ENCODE assay signal across 8 cellular contexts in genomic region chr2:204177977-204178522, GRCh38.
DNase-seq lines count a peak whose midpoint lies in the region; ATAC-seq and TF ChIP-seq lines count a peak whose summit lies in the region.

No MANE protein-coding gene starts in this region.

- no peak for TF ChIP-seq CTCF in GM20000 (IDR thresholded peaks at IDR 0.05; ENCODE audit: extremely low read depth, missing control alignments)
- peak; percentile 76 for TF ChIP-seq CTCF in endothelial cell (IDR thresholded peaks at IDR 0.05; ENCODE audit: unreplicated experiment)
- TF ChIP-seq CTCF in type B pancreatic cell (conservative IDR thresholded peaks at IDR 0.05): peak; percentile 70

- no peaks in the 10 kb centered on the region for H3K27me3 ChIP-seq in CD8-positive, alpha-beta memory T cell (ENCODE audit: insufficient read depth, low read length, poor library complexity, severe bottlenecking)
- H3K27me3 ChIP-seq in neuronal stem cell (ENCODE audit: control insufficient read depth in 3 of 3, insufficient read depth in 3 of 3, low read depth in 1 of 3, low read length in 3 of 3): peaks cover 0 to 10% (median 0%) of the 10 kb centered on the region in 3 experiments

- no peak for ATAC-seq in GM21515 (IDR thresholded peaks at IDR 0.05; ENCODE audit: unreplicated experiment)

- H2AK5ac ChIP-seq in neuronal stem cell (ENCODE audit: low read depth, low read length): no peak overlapping the region

- POLR2A ChIA-PET in CD8-positive, alpha-beta memory T cell (lab: Charles Lee): no interaction called here

- H2BK5ac ChIP-seq in neuronal stem cell (ENCODE audit: low read length): no peak overlapping the region

- H3K27ac Mint-ChIP-seq in CD8-positive, alpha-beta memory T cell: no peak overlapping the region
- H3K27ac Mint-ChIP-seq in endothelial cell (ENCODE audit: unreplicated experiment): no peak overlapping the region
- no peak overlapping the region for H3K27ac Mint-ChIP-seq in type B pancreatic cell

- no peaks in the 10 kb centered on the region for H3K9me3 Mint-ChIP-seq in CD8-positive, alpha-beta memory T cell
- H3K9me3 Mint-ChIP-seq in endothelial cell (ENCODE audit: unreplicated experiment) (no peaks in the 10 kb centered on the region), type B pancreatic cell (peaks cover 5% of the 10 kb centered on the region)

- peak; percentile 40 to 74 (median 49) for DNase-seq in CD8-positive, alpha-beta memory T cell
- peak; percentile 46 for DNase-seq in GM20000 (ENCODE audit: low spot score)
- DNase-seq in LHCN-M2 (ENCODE audit: low read depth): peak; percentile 21
- peak; percentile 79 to 83 for DNase-seq in activated CD4-positive, alpha-beta T cell treated with anti-CD3 and anti-CD28 coated beads, Interleukin-2, amount 50 U/mL, for 48 hours
- DNase-seq in endothelial cell (ENCODE audit: low spot score): peak; percentile 49
- peak; percentile 35 for DNase-seq in neuronal stem cell (ENCODE audit: low spot score)
- DNase-seq in type B pancreatic cell (ENCODE audit: extremely low spot score, unreplicated experiment): no peak

- peaks cover 18 to 31% of the 10 kb centered on the region in 2 donors for H3K27me3 Mint-ChIP-seq in CD8-positive, alpha-beta memory T cell
- no peaks in the 10 kb centered on the region for H3K27me3 Mint-ChIP-seq in endothelial cell (ENCODE audit: unreplicated experiment)
- no peaks in the 10 kb centered on the region for H3K27me3 Mint-ChIP-seq in type B pancreatic cell

- no peak overlapping the region for H2AFZ ChIP-seq in neuronal stem cell (ENCODE audit: low read length)

- H3K18ac ChIP-seq in neuronal stem cell (ENCODE audit: low read length): no peak overlapping the region

- no peak overlapping the region for H3K23ac ChIP-seq in neuronal stem cell (ENCODE audit: low read depth, low read length, poor library complexity)

- CTCF ChIA-PET in CD8-positive, alpha-beta memory T cell (lab: Charles Lee): interaction anchor here (0.6 to 4.4 kb wide), 12 partner anchors 12 to 257 kb away, joined by 3 to 43 read pairs (median 4); no protein-coding TSS in a partner anchor

- no peaks in the 10 kb centered on the region for H3K9me3 ChIP-seq in CD8-positive, alpha-beta memory T cell (ENCODE audit: low read length)
- H3K9me3 ChIP-seq in neuronal stem cell (replicated peaks in 1 of 2; ENCODE audit: control insufficient read depth in 2 of 2, insufficient read depth in 1 of 2, low read depth in 1 of 2, low read length in 2 of 2): no peaks in the 10 kb centered on the region

- H2BK120ac ChIP-seq in neuronal stem cell (ENCODE audit: low read depth, low read length): no peak overlapping the region

- H4K8ac ChIP-seq in neuronal stem cell (ENCODE audit: low read depth, low read length): no peak overlapping the region

- no peak overlapping the region for H3K9ac ChIP-seq in neuronal stem cell (ENCODE audit: low read depth, low read length, poor library complexity)

- H3K36me3 ChIP-seq in CD8-positive, alpha-beta memory T cell (ENCODE audit: insufficient read depth, low read length): no peaks in the 10 kb centered on the region
- H3K36me3 ChIP-seq in neuronal stem cell (replicated peaks in 1 of 2; ENCODE audit: control insufficient read depth in 2 of 2, insufficient read depth in 2 of 2, low read length in 2 of 2): no peaks in the 10 kb centered on the region

- no peak overlapping the region for H3K27ac ChIP-seq in CD8-positive, alpha-beta memory T cell (ENCODE audit: low read depth, low read length)
- no peak overlapping the region for H3K27ac ChIP-seq in neuronal stem cell (replicated peaks; ENCODE audit: low read length)

- H4K91ac ChIP-seq in neuronal stem cell (ENCODE audit: low read depth, low read length, poor library complexity): no peak overlapping the region

- no peak overlapping the region for H3K14ac ChIP-seq in neuronal stem cell (ENCODE audit: low read length)

- H2BK12ac ChIP-seq in neuronal stem cell (ENCODE audit: low read length): no peak overlapping the region

- no peak overlapping the region for H3K4ac ChIP-seq in neuronal stem cell (ENCODE audit: low read length)

- H3K4me1 Mint-ChIP-seq in CD8-positive, alpha-beta memory T cell: no peaks in the 10 kb centered on the region
- H3K4me1 Mint-ChIP-seq in endothelial cell (ENCODE audit: unreplicated experiment) (no peaks in the 10 kb centered on the region), type B pancreatic cell (ENCODE audit: unreplicated experiment) (peaks cover 7% of the 10 kb centered on the region)

- no peak overlapping the region for H2BK15ac ChIP-seq in neuronal stem cell (ENCODE audit: low read length)

- no CpG with 5 or more reads among the region's 3 CpGs for WGBS in neuronal stem cell (ENCODE audit: extremely low coverage in 2 of 2, insufficient read length in 2 of 2, insufficient replicate concordance in 1 of 2), 2 donors

- H3K4me1 ChIP-seq in CD8-positive, alpha-beta memory T cell (ENCODE audit: insufficient read depth, low read length): no peaks in the 10 kb centered on the region
- H3K4me1 ChIP-seq in neuronal stem cell (ENCODE audit: control insufficient read depth in 2 of 2, insufficient read depth in 1 of 2, low read depth in 1 of 2, low read length in 2 of 2): no peaks in the 10 kb centered on the region

- H3K4me3 Mint-ChIP-seq in CD8-positive, alpha-beta memory T cell: no peak overlapping the region
- H3K4me3 Mint-ChIP-seq in endothelial cell (ENCODE audit: unreplicated experiment): no peak overlapping the region
- no peak overlapping the region for H3K4me3 Mint-ChIP-seq in type B pancreatic cell

- no peaks in the 10 kb centered on the region for H3K79me1 ChIP-seq in neuronal stem cell (ENCODE audit: low read depth, low read length)

- H3K4me2 ChIP-seq in neuronal stem cell (ENCODE audit: insufficient read depth, low read length, poor library complexity, severe bottlenecking): no peak overlapping the region

- no peak overlapping the region for H3K4me3 ChIP-seq in CD8-positive, alpha-beta memory T cell (ENCODE audit: low read length)
- no peak overlapping the region for H3K4me3 ChIP-seq in neuronal stem cell (ENCODE audit: low read length in 2 of 2)

- H3K36me3 Mint-ChIP-seq in CD8-positive, alpha-beta memory T cell: no peaks in the 10 kb centered on the region
- H3K36me3 Mint-ChIP-seq in endothelial cell (ENCODE audit: low read depth, unreplicated experiment) (no peaks in the 10 kb centered on the region), type B pancreatic cell (no peaks in the 10 kb centered on the region)
